ENCODE assay signal across 10 cellular contexts in the genomic region with DNA sequence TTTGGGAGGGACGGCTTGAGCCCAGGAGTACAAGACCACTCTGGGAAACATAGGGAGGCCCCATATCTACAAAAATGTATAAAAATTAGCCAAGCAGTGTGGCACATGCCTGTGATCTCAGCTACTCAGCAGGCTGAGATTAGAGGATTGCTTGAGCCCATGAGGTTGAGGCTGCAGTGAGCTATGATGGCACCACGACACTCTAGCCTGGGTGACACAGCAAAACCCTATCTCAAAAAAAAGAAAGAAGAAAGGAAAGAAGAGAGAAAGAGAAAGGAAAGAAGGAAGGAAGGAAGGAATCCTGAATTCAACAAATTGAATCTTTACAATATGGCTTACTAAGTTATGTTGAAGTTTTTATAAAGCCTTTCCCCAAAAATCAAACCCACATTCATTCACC. TPM values are rescaled to one million over a fixed set of nuclear protein-coding genes. Genes with fewer than 3 reads are reported as not detected.
A peak's percentile ranks its signal among the peaks of the same experiment; 100 is the strongest.
DNase-seq lines count a peak whose midpoint lies in the region; ATAC-seq and TF ChIP-seq lines count a peak whose summit lies in the region.
"Had no signal": no experiment of that assay in that cellular context is flagged by ENCODE, and none has a peak within 500 bp of the region (broad histone marks: within the 10 kb centered on the region; RNA-seq: fewer than 3 reads in every experiment).

No MANE protein-coding gene starts in this region.

- H3K4me1 Mint-ChIP-seq in activated T-cell treated with anti-CD3 and anti-CD28 coated beads, Interleukin-2, amount 50 U/mL, for 4 hours (ENCODE audit: low read depth) = peaks cover 21% of the 10 kb centered on the region

- WGBS in trophoblast cell (ENCODE audit: extremely low coverage, insufficient coverage, insufficient read length) = no CpG with 5 or more reads among the region's 2 CpGs

- no peak overlapping the region for H4K12ac ChIP-seq in trophoblast cell (ENCODE audit: low read depth, low read length)

- no peak for TF ChIP-seq CTCF in OCI-LY1 (IDR thresholded peaks at IDR 0.05; ENCODE audit: low read length)
- no peak for TF ChIP-seq CTCF in dorsolateral prefrontal cortex (IDR thresholded peaks at IDR 0.05 in 54 of 56, conservative IDR thresholded peaks at IDR 0.05 in 2 of 56; ENCODE audit: low read depth in 1 of 56, partially characterized antibody in 56 of 56)

- no peak for DNase-seq in activated T-cell treated with anti-CD3 and anti-CD28 coated beads, Interleukin-2, amount 50 U/mL, for 4 hours
- no peak for DNase-seq in activated T-cell treated with anti-CD3 and anti-CD28 coated beads, Interleukin-2, amount 50 U/mL, for 48 hours
- DNase-seq in dorsolateral prefrontal cortex (no peak), trophoblast cell (peak in 1 of 2 donors; percentile 42)
- DNase-seq: activated B cell treated with CpG ODN at 0.5 μM for 24 hours had no signal

- no peak overlapping the region for H2BK12ac ChIP-seq in trophoblast cell (ENCODE audit: low read length)

- H2AFZ ChIP-seq in OCI-LY1 (ENCODE audit: low read length) (no peak overlapping the region), trophoblast cell (ENCODE audit: insufficient read depth, low read length, poor library complexity) (no peak overlapping the region)
- H2AFZ ChIP-seq: parathyroid adenoma had no signal

- intact Hi-C loops in dorsolateral prefrontal cortex (cut with DNase I) = loop anchor here in 1 of 2 donors (5.0 kb wide), 1 partner anchor 73 kb away; no protein-coding TSS in a partner anchor

- H3K18ac ChIP-seq in trophoblast cell (ENCODE audit: low read length) = no peak overlapping the region

- peak overlapping the region; percentile 33 for H3K4me3 Mint-ChIP-seq in activated T-cell treated with anti-CD3 and anti-CD28 coated beads, Interleukin-2, amount 50 U/mL, for 4 hours
- H3K4me3 Mint-ChIP-seq: activated B cell treated with CpG ODN at 0.5 μM for 24 hours had no signal

- H3K27me3 ChIP-seq in OCI-LY1 (ENCODE audit: insufficient read depth, low read length) = no peaks in the 10 kb centered on the region
- no peaks in the 10 kb centered on the region for H3K27me3 ChIP-seq in dorsolateral prefrontal cortex
- no peaks in the 10 kb centered on the region for H3K27me3 ChIP-seq in trophoblast cell (ENCODE audit: insufficient read depth, low read length)

- H3K4me1 ChIP-seq in OCI-LY1 (ENCODE audit: insufficient read depth, low read length, severe bottlenecking) (peaks cover 40% of the 10 kb centered on the region), trophoblast cell (ENCODE audit: control insufficient read depth in 1 of 2, insufficient read depth in 2 of 2, low read length in 2 of 2) (peaks cover 0 to 2% of the 10 kb centered on the region in 2 experiments)
- H3K4me1 ChIP-seq: parathyroid adenoma had no signal

- peak overlapping the region; percentile 56 for H3K27ac ChIP-seq in OCI-LY1 (ENCODE audit: low read depth, low read length, poor library complexity, severe bottlenecking)
- peak overlapping the region in 34 of 59 donors; percentile 15 to 99 (median 96) for H3K27ac ChIP-seq in dorsolateral prefrontal cortex
- no peak overlapping the region for H3K27ac ChIP-seq in trophoblast cell (ENCODE audit: low read depth, low read length)
- H3K27ac ChIP-seq: parathyroid adenoma had no signal

- H3K36me3 ChIP-seq in OCI-LY1 (ENCODE audit: insufficient read depth, low read length) (no peaks in the 10 kb centered on the region), trophoblast cell (ENCODE audit: control insufficient read depth in 1 of 2, insufficient read depth in 2 of 2, low read length in 2 of 2) (no peaks in the 10 kb centered on the region)

- no peak overlapping the region for H3K14ac ChIP-seq in trophoblast cell (ENCODE audit: low read length)

- no peaks in the 10 kb centered on the region for H3F3A ChIP-seq in OCI-LY1 (ENCODE audit: insufficient read depth, low read length)

- H3K79me1 ChIP-seq in trophoblast cell (ENCODE audit: low read length) = peaks cover 11% of the 10 kb centered on the region

- no peaks in the 10 kb centered on the region for H3K9me2 ChIP-seq in OCI-LY1 (ENCODE audit: low read depth, low read length)

- H3K9me3 Mint-ChIP-seq in activated T-cell treated with anti-CD3 and anti-CD28 coated beads, Interleukin-2, amount 50 U/mL, for 4 hours = no peaks in the 10 kb centered on the region
- H3K9me3 Mint-ChIP-seq: activated B cell treated with CpG ODN at 0.5 μM for 24 hours had no signal

- H3K23ac ChIP-seq in trophoblast cell (ENCODE audit: low read length) = no peak overlapping the region

- no peaks in the 10 kb centered on the region for H3K9me3 ChIP-seq in OCI-LY1 (ENCODE audit: low read length)
- no peaks in the 10 kb centered on the region for H3K9me3 ChIP-seq in trophoblast cell (ENCODE audit: insufficient read depth, low read depth, low read length)

- H2BK5ac ChIP-seq in trophoblast cell (ENCODE audit: low read depth, low read length, poor library complexity) = no peak overlapping the region

- H3K9ac ChIP-seq in OCI-LY1 (ENCODE audit: low read length) (peak overlapping the region; percentile 60), trophoblast cell (ENCODE audit: low read length) (no peak overlapping the region)
- H3K9ac ChIP-seq: parathyroid adenoma had no signal

- H3K79me2 ChIP-seq in OCI-LY1 (ENCODE audit: insufficient read depth, low read length) (peaks cover 53% of the 10 kb centered on the region), trophoblast cell (ENCODE audit: control insufficient read depth, insufficient read depth, low read length, poor library complexity) (peaks cover 6% of the 10 kb centered on the region)

- peak overlapping the region; percentile 76 for H3K4me3 ChIP-seq in OCI-LY1 (ENCODE audit: low read depth, low read length, poor library complexity, severe bottlenecking)
- peak overlapping the region in 56 of 59 donors; percentile 11 to 92 (median 81) for H3K4me3 ChIP-seq in dorsolateral prefrontal cortex
- no peak overlapping the region for H3K4me3 ChIP-seq in trophoblast cell (ENCODE audit: low read depth, low read length)

- H3K4ac ChIP-seq in trophoblast cell (ENCODE audit: low read depth, low read length) = peak overlapping the region; percentile 27

- no peak for ATAC-seq in activated T-cell treated with anti-CD3 and anti-CD28 coated beads, Interleukin-2, amount 50 U/mL, for 4 hours
- no peak for ATAC-seq in HG02571 (IDR thresholded peaks at IDR 0.05; ENCODE audit: unreplicated experiment)
- no peak for ATAC-seq in GM21447 (IDR thresholded peaks at IDR 0.05; ENCODE audit: unreplicated experiment)
- no peak for ATAC-seq in HG03139 (IDR thresholded peaks at IDR 0.05; ENCODE audit: unreplicated experiment)

- H2AK5ac ChIP-seq in trophoblast cell (ENCODE audit: low read length) = no peak overlapping the region

- H4K8ac ChIP-seq in trophoblast cell (ENCODE audit: low read depth, low read length) = no peak overlapping the region

- H4K20me1 ChIP-seq in OCI-LY1 (ENCODE audit: insufficient read depth, low read length) = no peaks in the 10 kb centered on the region

- no peaks in the 10 kb centered on the region for H3K36me3 Mint-ChIP-seq in activated T-cell treated with anti-CD3 and anti-CD28 coated beads, Interleukin-2, amount 50 U/mL, for 4 hours (ENCODE audit: insufficient read depth)

- H2BK120ac ChIP-seq in trophoblast cell (ENCODE audit: insufficient read depth, low read length, poor library complexity) = no peak overlapping the region

- peak overlapping the region; percentile 1 for H4K91ac ChIP-seq in trophoblast cell (ENCODE audit: low read depth, low read length)

- H3K4me2 ChIP-seq in OCI-LY1 (ENCODE audit: low read length) = peak overlapping the region; percentile 86
- no peak overlapping the region for H3K4me2 ChIP-seq in trophoblast cell (ENCODE audit: low read length)

- H3K27me3 Mint-ChIP-seq in activated T-cell treated with anti-CD3 and anti-CD28 coated beads, Interleukin-2, amount 50 U/mL, for 4 hours (ENCODE audit: low read depth) = no peaks in the 10 kb centered on the region

RNA-seq across cellular contexts. Expression of gene KIF21A, which starts 2.1 kb away (rescaled TPM):
- total RNA-seq in activated T-cell treated with anti-CD3 and anti-CD28 coated beads, Interleukin-2, amount 50 U/mL, for 4 hours = 10 to 100 TPM; 22.4 to 27.8 (median 25.2) TPM
- 100 to 1,000 TPM in 108 of 120 experiments, 10 to 100 TPM in 12; 71.2 to 177 (median 134) TPM for total RNA-seq in dorsolateral prefrontal cortex
- 74.5 and 78.6 TPM in 2 replicates for polyA plus RNA-seq in trophoblast cell (2013)
